ENCODE assay signal across 17 cellular contexts in the genomic region with DNA sequence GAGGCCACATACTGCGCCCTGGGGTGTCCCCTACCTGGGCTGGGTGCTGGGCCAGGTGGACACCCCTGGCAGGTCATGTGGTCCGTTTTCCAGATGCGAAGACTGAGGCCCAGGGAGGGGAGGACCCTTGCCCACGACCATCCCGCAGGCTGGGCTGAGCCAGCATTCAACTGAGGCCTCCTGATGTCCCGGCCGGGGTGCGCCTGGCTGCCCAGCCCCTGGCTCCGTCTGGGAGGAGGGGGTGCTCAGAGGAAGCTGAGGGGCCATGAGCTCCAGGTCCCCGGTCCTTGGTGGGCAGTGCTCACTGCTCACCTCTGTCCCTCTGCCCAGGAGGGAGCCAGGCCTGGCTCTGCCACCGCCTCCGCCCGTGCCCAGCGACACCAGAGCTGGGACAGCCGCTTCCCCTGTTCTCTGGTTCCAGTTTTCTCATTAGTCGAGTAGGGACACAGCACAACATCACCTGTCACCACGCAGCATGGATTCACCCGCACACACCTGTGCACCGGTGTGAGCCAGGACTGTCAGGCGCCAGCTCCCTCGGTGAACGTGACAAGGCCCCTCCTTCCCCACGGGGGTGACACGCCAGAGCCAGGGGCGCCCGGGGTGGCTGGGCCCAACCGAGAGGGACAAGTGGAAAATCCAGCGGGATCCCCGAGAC.
A peak's percentile ranks its signal among the peaks of the same experiment; 100 is the strongest.
DNase-seq lines count a peak whose midpoint lies in the region; ATAC-seq and TF ChIP-seq lines count a peak whose summit lies in the region.
"Had no signal": no experiment of that assay in that cellular context is flagged by ENCODE, and none has a peak within 500 bp of the region (broad histone marks: within the 10 kb centered on the region; RNA-seq: fewer than 3 reads in every experiment).

No MANE protein-coding gene starts in this region.

- H3K9me3 ChIP-seq in left ventricle myocardium inferior (replicated peaks) (no peaks in the 10 kb centered on the region), osteoblast (ENCODE audit: low read depth, low read length) (no peaks in the 10 kb centered on the region), upper lobe of right lung (no peaks in the 10 kb centered on the region), mammary epithelial cell (replicated peaks; ENCODE audit: insufficient read depth, low read length) (no peaks in the 10 kb centered on the region), MM.1S (replicated peaks; ENCODE audit: insufficient read depth, low read length) (no peaks in the 10 kb centered on the region)
- H3K9me3 ChIP-seq: MG63 had no signal

- H3K9ac ChIP-seq in mammary epithelial cell (ENCODE audit: insufficient read depth, low read length) (no peak overlapping the region), MM.1S (ENCODE audit: low read length) (no peak overlapping the region)

- no peaks in the 10 kb centered on the region for H3K27me3 Mint-ChIP-seq in chondrocyte (ENCODE audit: low read depth)

- H3K27ac ChIP-seq in left ventricle myocardium inferior (replicated peaks) (no peak overlapping the region), osteoblast (ENCODE audit: low read depth, low read length) (no peak overlapping the region), upper lobe of right lung (no peak overlapping the region), mammary epithelial cell (ENCODE audit: insufficient read depth, low read depth, low read length) (no peak overlapping the region), MM.1S (ENCODE audit: low read length) (no peak overlapping the region)
- H3K27ac ChIP-seq: PC-9 had no signal

- H3K4me2 ChIP-seq in osteoblast (ENCODE audit: insufficient read depth, low read length) (no peak overlapping the region), mammary epithelial cell (ENCODE audit: insufficient read depth, low read depth, low read length) (no peak overlapping the region), MM.1S (ENCODE audit: low read depth, low read length) (no peak overlapping the region)
- H3K4me2 ChIP-seq: PC-9 had no signal

- in situ Hi-C loops in mammary epithelial cell (cut with MboI; ENCODE audit: low sequenced_read_pairs in 2 of 2), result no loop called here

- WGBS in mammary epithelial cell (ENCODE audit: low coverage, missing lambda C conversion rate), result 89% methylated on average over 12 of the region's 29 CpGs

- H3K4me1 Mint-ChIP-seq in chondrocyte (ENCODE audit: low read depth), result peaks cover 4% of the 10 kb centered on the region

- peaks cover 17% of the 10 kb centered on the region for H3K4me1 ChIP-seq in left ventricle myocardium inferior
- H3K4me1 ChIP-seq in osteoblast (ENCODE audit: insufficient read depth, low read length), result no peaks in the 10 kb centered on the region
- H3K4me1 ChIP-seq in upper lobe of right lung, result no peaks in the 10 kb centered on the region
- H3K4me1 ChIP-seq in mammary epithelial cell (ENCODE audit: insufficient read depth, low read length), result no peaks in the 10 kb centered on the region
- no peaks in the 10 kb centered on the region for H3K4me1 ChIP-seq in MM.1S (ENCODE audit: low read length)

- no peak for ATAC-seq in upper lobe of right lung
- ATAC-seq: K562 had no signal

- intact Hi-C loops in cardiac septum (cut with DNase I) (loop anchor here (5.0 kb wide), 1 partner anchor 403 kb away; no protein-coding TSS in a partner anchor), left ventricle myocardium inferior (cut with micrococcal nuclease) (no loop called here), upper lobe of right lung (cut with DNase I) (no loop called here), mammary epithelial cell (cut with micrococcal nuclease) (loop anchor here (5.0 kb wide), 2 partner anchors 142 to 398 kb away; no protein-coding TSS in a partner anchor)

- H3K4me3 Mint-ChIP-seq in chondrocyte (ENCODE audit: unreplicated experiment), result no peak overlapping the region

- H4K20me1 ChIP-seq in osteoblast (ENCODE audit: insufficient read depth, low read length) (no peaks in the 10 kb centered on the region), mammary epithelial cell (ENCODE audit: insufficient read depth, low read length) (no peaks in the 10 kb centered on the region), MM.1S (ENCODE audit: insufficient read depth, low read length) (no peaks in the 10 kb centered on the region)

- no peaks in the 10 kb centered on the region for H3K9me2 ChIP-seq in MM.1S (replicated peaks; ENCODE audit: insufficient read depth, low read length)

- no peaks in the 10 kb centered on the region for H3K79me2 ChIP-seq in osteoblast (ENCODE audit: insufficient read depth, low read length)
- no peaks in the 10 kb centered on the region for H3K79me2 ChIP-seq in mammary epithelial cell (ENCODE audit: insufficient read depth, low read length)
- H3K79me2 ChIP-seq in MM.1S (ENCODE audit: low read length), result no peaks in the 10 kb centered on the region

- H3K4me3 ChIP-seq in left ventricle myocardium inferior (no peak overlapping the region), osteoblast (ENCODE audit: insufficient read depth, low read length) (no peak overlapping the region), upper lobe of right lung (no peak overlapping the region), mammary epithelial cell (replicated peaks in 1 of 3; ENCODE audit: insufficient read depth in 1 of 3, low read depth in 2 of 3, low read length in 3 of 3) (no peak overlapping the region), MM.1S (ENCODE audit: low read length) (no peak overlapping the region)
- H3K4me3 ChIP-seq: K562, MG63, PC-9 had no signal

- BruUV-seq in mammary epithelial cell (replicated peaks; lab: Mats Ljungman, UMichigan), result no TSS peak

- no peaks in the 10 kb centered on the region for H3K9me3 Mint-ChIP-seq in chondrocyte (ENCODE audit: low read depth)

- H3K36me3 Mint-ChIP-seq in chondrocyte (ENCODE audit: low read depth), result peaks cover 2% of the 10 kb centered on the region

- TF ChIP-seq CTCF in left ventricle myocardium inferior (IDR thresholded peaks at IDR 0.05; ENCODE audit: borderline replicate concordance) (no peak), chondrocyte (IDR thresholded peaks at IDR 0.05) (no peak), osteoblast (IDR thresholded peaks at IDR 0.05; ENCODE audit: extremely low read depth, low read depth, low read length) (no peak), upper lobe of right lung (IDR thresholded peaks at IDR 0.05) (no peak), mammary epithelial cell (conservative IDR thresholded peaks at IDR 0.05 in 1 of 2, IDR thresholded peaks at IDR 0.05 in 1 of 2; ENCODE audit: extremely low read depth in 1 of 2, insufficient read depth in 1 of 2, low read depth in 1 of 2, low read length in 2 of 2) (no peak), MM.1S (IDR thresholded peaks at IDR 0.05; ENCODE audit: low read length) (no peak)

- H2AFZ ChIP-seq in osteoblast (ENCODE audit: low read length) (no peak overlapping the region), mammary epithelial cell (ENCODE audit: low read depth, low read length) (no peak overlapping the region), MM.1S (ENCODE audit: low read length) (no peak overlapping the region)
- H2AFZ ChIP-seq: PC-9 had no signal

- no peaks in the 10 kb centered on the region for H3F3A ChIP-seq in MM.1S (ENCODE audit: insufficient read depth, low read length)

- H3K27me3 ChIP-seq in left ventricle myocardium inferior (ENCODE audit: low read depth), result peaks cover 5% of the 10 kb centered on the region
- H3K27me3 ChIP-seq in osteoblast (ENCODE audit: insufficient read depth, low read length), result no peaks in the 10 kb centered on the region
- no peaks in the 10 kb centered on the region for H3K27me3 ChIP-seq in upper lobe of right lung
- no peaks in the 10 kb centered on the region for H3K27me3 ChIP-seq in mammary epithelial cell (ENCODE audit: insufficient read depth, low read length)
- peaks cover 13% of the 10 kb centered on the region for H3K27me3 ChIP-seq in MM.1S (replicated peaks; ENCODE audit: insufficient read depth, low read length)
- H3K27me3 ChIP-seq: MG63 had no signal

- peak; percentile 68 for DNase-seq in cardiac septum (ENCODE audit: low spot score)
- no peak for DNase-seq in left ventricle myocardium inferior
- DNase-seq in chondrocyte (ENCODE audit: low spot score), result peak; percentile 85
- DNase-seq in osteoblast (ENCODE audit: insufficient read length, low spot score, missing footprints), result peak; percentile 37
- peak; percentile 55 for DNase-seq in upper lobe of right lung
- no peak for DNase-seq in activated T-cell treated with anti-CD3 and anti-CD28 coated beads, Interleukin-2, amount 50 U/mL, for 48 hours
- DNase-seq in mammary epithelial cell, result no peak
- DNase-seq in MM.1S, result no peak
- DNase-seq: EL, MG63, NCI-H1048, NCI-H1417 treated with DMSO at 0.1 percent for 48 hours, NCI-H187 treated with DMSO at 0.1 percent for 48 hours, RPMI8226, SHP77 treated with DMSO at 0.1 percent for 48 hours had no signal

- H3K27ac Mint-ChIP-seq in chondrocyte (ENCODE audit: unreplicated experiment), result no peak overlapping the region

- CTCF ChIA-PET in mammary epithelial cell (lab: Charles Lee; ENCODE audit: low non-redundant PET), result no interaction called here

- no peaks in the 10 kb centered on the region for H3K36me3 ChIP-seq in left ventricle myocardium inferior
- H3K36me3 ChIP-seq in osteoblast (ENCODE audit: insufficient read depth, low read length), result no peaks in the 10 kb centered on the region
- no peaks in the 10 kb centered on the region for H3K36me3 ChIP-seq in upper lobe of right lung
- no peaks in the 10 kb centered on the region for H3K36me3 ChIP-seq in mammary epithelial cell (ENCODE audit: insufficient read depth, low read length)
- H3K36me3 ChIP-seq in MM.1S (replicated peaks; ENCODE audit: insufficient read depth, low read length), result no peaks in the 10 kb centered on the region
- H3K36me3 ChIP-seq: MG63 had no signal

- dilution Hi-C loops in mammary epithelial cell (cut with HindIII; ENCODE audit: low sequenced_read_pairs), result no loop called here

Comparison
In these comparisons a context has a peak if more than half of its experiments do, and no peak if none do; other contexts are left out.
1. DNase-seq: peak in cardiac septum (single experiment), chondrocyte (single experiment), osteoblast (single experiment) and upper lobe of right lung (single experiment); none in left ventricle myocardium inferior (single experiment), activated T-cell treated with anti-CD3 and anti-CD28 coated beads, Interleukin-2, amount 50 U/mL, for 48 hours (0 of 2), mammary epithelial cell (single experiment) and MM.1S (single experiment).
2. intact Hi-C loops: an anchor here in cardiac septum (5.0 kb wide) and mammary epithelial cell (5.0 kb wide); none called in left ventricle myocardium inferior and upper lobe of right lung.